In genomic region chr5:173198049-173198448, GRCh38 we compare ENCODE assay signal across 28 cellular contexts. TPM values are rescaled to one million over a fixed set of nuclear protein-coding genes. Genes with fewer than 3 reads are reported as not detected.
"Had no signal": no experiment of that assay in that cellular context is flagged by ENCODE, and none has a peak within 500 bp of the region (broad histone marks: within the 10 kb centered on the region; RNA-seq: fewer than 3 reads in every experiment).

No MANE protein-coding gene starts in this region.

- H3K36me3 ChIP-seq: breast epithelium had no signal

- H3K4me3 ChIP-seq: breast epithelium had no signal

- DNase-seq: activated CD4-positive, alpha-beta T cell treated with anti-CD3 and anti-CD28 coated beads for 48 hours; activated CD4-positive, alpha-beta T cell treated with anti-CD3 and anti-CD28 coated beads, Interleukin-2, amount 50 U/mL, for 4 hours; activated CD4-positive, CD25-positive, alpha-beta regulatory T cell treated with anti-CD3 and anti-CD28 coated beads, Interleukin-2, amount 50 U/mL, for 72 hours; activated CD8-positive, alpha-beta memory T cell treated with anti-CD3 and anti-CD28 coated beads, Interleukin-2, amount 50 U/mL, for 48 hours; activated CD8-positive, alpha-beta T cell treated with anti-CD3 and anti-CD28 coated beads, Interleukin-2, amount 10 ng/mL, durations not matched to agents 7 days and 5 days; activated effector memory CD4-positive, alpha-beta T cell treated with Interleukin-2 at 50 U/mL for 16 hours; activated naive CD4-positive, alpha-beta T cell; activated T-cell treated with anti-CD3 and anti-CD28 coated beads, Interleukin-2, amount 50 U/mL, for 1 hour; aorta; NCI-H1105; NCI-H1436; NCI-H1694 treated with DMSO at 0.1 percent for 48 hours; NCI-H2029 treated with DMSO at 0.1 percent for 48 hours; NCI-H345; NCI-H510A; NCI-H526 treated with DMSO at 0.1 percent for 48 hours; NCI-H82; NK-92 treated with Interleukin-12 subunit alpha and Interleukin-12 subunit beta, amount 100 ng/mL, for 24 hours; OCI-M1; RPMI8226; SHP77 treated with DMSO at 0.1 percent for 48 hours had no signal

- ATAC-seq: activated CD8-positive, alpha-beta T cell treated with anti-CD3 and anti-CD28 coated beads, Interleukin-2, amount 10 ng/mL, durations not matched to agents 7 days and 5 days; Panc1 had no signal

- H3K4me1 Mint-ChIP-seq: activated naive CD4-positive, alpha-beta T cell treated with anti-CD3 and anti-CD28 coated beads, Interleukin-2, amount 50 U/mL, for 24 hours had no signal

- H3K27ac Mint-ChIP-seq: activated CD8-positive, alpha-beta T cell treated with anti-CD3 and anti-CD28 coated beads, Interleukin-2, amount 10 ng/mL, durations not matched to agents 7 days and 5 days; activated naive CD4-positive, alpha-beta T cell treated with anti-CD3 and anti-CD28 coated beads, Interleukin-2, amount 50 U/mL, for 24 hours; activated T-helper 1 cell treated with anti-CD3 and anti-CD28 coated beads, Interleukin-12 subunit alpha, Interleukin-12 subunit beta, Interleukin-2, Interleukin-4 antibody, amounts not matched to agents 30 ng/mL and 10 ng/mL and 1 ng/mL, durations not matched to agents 14 hours and 24 hours and 36 hours; T-helper 1 cell treated with Interleukin-12 subunit alpha and Interleukin-12 subunit beta and Interleukin-4 antibody, amounts not matched to agents 30 μg/mL and 1 μg/mL, for 36 hours had no signal

- H3K4me1 ChIP-seq: breast epithelium had no signal

- H3K4me3 Mint-ChIP-seq: activated CD8-positive, alpha-beta T cell treated with anti-CD3 and anti-CD28 coated beads, Interleukin-2, amount 10 ng/mL, durations not matched to agents 7 days and 5 days; activated naive CD4-positive, alpha-beta T cell treated with anti-CD3 and anti-CD28 coated beads, Interleukin-2, amount 50 U/mL, for 24 hours; activated T-helper 1 cell treated with anti-CD3 and anti-CD28 coated beads, Interleukin-12 subunit alpha, Interleukin-12 subunit beta, Interleukin-2, Interleukin-4 antibody, amounts not matched to agents 30 ng/mL and 10 ng/mL and 1 ng/mL, durations not matched to agents 14 hours and 24 hours and 36 hours; T-helper 1 cell treated with Interleukin-12 subunit alpha and Interleukin-12 subunit beta and Interleukin-4 antibody, amounts not matched to agents 30 μg/mL and 1 μg/mL, for 36 hours had no signal

- H3K27ac ChIP-seq: breast epithelium, KMS-11 had no signal

RNA-seq across cellular contexts. Expression of gene NKX2-5, which starts 37.0 kb away (rescaled TPM):
- total RNA-seq: activated CD8-positive, alpha-beta T cell treated with anti-CD3 and anti-CD28 coated beads, Interleukin-2, amount 10 ng/mL, durations not matched to agents 7 days and 5 days; activated T-helper 1 cell treated with anti-CD3 and anti-CD28 coated beads, Interleukin-12 subunit alpha, Interleukin-12 subunit beta, Interleukin-2, Interleukin-4 antibody, amounts not matched to agents 30 ng/mL and 10 ng/mL and 1 ng/mL, durations not matched to agents 14 hours and 24 hours and 36 hours; aorta; SK-MEL-5 had no signal
